Comparison of ENCODE assay signal across 8 cellular contexts in genomic region chrX:112642349-112642748, GRCh38. TPM values are rescaled to one million over a fixed set of nuclear protein-coding genes. Genes with fewer than 3 reads are reported as not detected.
A peak's percentile ranks its signal among the peaks of the same experiment; 100 is the strongest.
DNase-seq lines count a peak whose midpoint lies in the region; ATAC-seq and TF ChIP-seq lines count a peak whose summit lies in the region.

No MANE protein-coding gene starts in this region.

- H3K36me3 ChIP-seq in OCI-LY3 (replicated peaks; ENCODE audit: low read depth, low read length) (peaks cover 49% of the 10 kb centered on the region), body of pancreas (replicated peaks in 1 of 2; ENCODE audit: insufficient read depth in 1 of 2, low read depth in 2 of 2) (no peaks in the 10 kb centered on the region)

- no peak overlapping the region for H2AFZ ChIP-seq in OCI-LY3 (ENCODE audit: low read depth, low read length)

- H3K27ac Mint-ChIP-seq in stimulated activated memory B cell treated with anti-CD40 and anti-IgM and Interleukin-4, amounts not matched to agents 10 μg/mL and 1 μg/mL and 100 μg/mL, for 72 hours, result no peak overlapping the region

- H3K9me3 Mint-ChIP-seq in stimulated activated memory B cell treated with anti-CD40 and anti-IgM and Interleukin-4, amounts not matched to agents 10 μg/mL and 1 μg/mL and 100 μg/mL, for 72 hours, result no peaks in the 10 kb centered on the region

- no peaks in the 10 kb centered on the region for H3K27me3 ChIP-seq in OCI-LY3 (ENCODE audit: low read depth, low read length)
- no peaks in the 10 kb centered on the region for H3K27me3 ChIP-seq in body of pancreas

- TF ChIP-seq CTCF in AG09309 (IDR thresholded peaks at IDR 0.05; ENCODE audit: control insufficient read depth, insufficient read depth, low read depth, low read length, missing control alignments) (peak; percentile 77), GM12875 (IDR thresholded peaks at IDR 0.05; ENCODE audit: borderline replicate concordance, insufficient read depth, low read depth, low read length) (peak; percentile 72), OCI-LY3 (IDR thresholded peaks at IDR 0.05; ENCODE audit: low read depth, low read length) (peak; percentile 60), body of pancreas (IDR thresholded peaks at IDR 0.05) (peak; percentile 42 to 83 (median 63))

- H3K27ac ChIP-seq in OCI-LY3 (ENCODE audit: low read length), result peak overlapping the region; percentile 100
- H3K27ac ChIP-seq in body of pancreas, result no peak overlapping the region

- peaks cover 12% of the 10 kb centered on the region for H3K79me2 ChIP-seq in OCI-LY3 (ENCODE audit: low read length)

- H3K4me1 ChIP-seq in OCI-LY3 (ENCODE audit: low read length), result peaks cover 66% of the 10 kb centered on the region
- no peaks in the 10 kb centered on the region for H3K4me1 ChIP-seq in body of pancreas

- no peak for TF ChIP-seq POLR2A in body of pancreas (IDR thresholded peaks at IDR 0.05)

- H4K20me1 ChIP-seq in OCI-LY3 (ENCODE audit: insufficient read depth, low read length), result no peaks in the 10 kb centered on the region

- H3K4me3 ChIP-seq in AG09309 (ENCODE audit: control insufficient read depth, low read depth, low read length) (no peak overlapping the region), GM12875 (ENCODE audit: low read depth, low read length) (no peak overlapping the region), OCI-LY3 (ENCODE audit: low read length) (peak overlapping the region; percentile 42; the same call in 1 of the 2 replicates), body of pancreas (no peak overlapping the region), skeletal muscle cell (ENCODE audit: low read depth, low read length) (no peak overlapping the region)

- H3K4me2 ChIP-seq in OCI-LY3 (ENCODE audit: low read length), result peak overlapping the region; percentile 31; the same call in 1 of the 2 replicates

- no peaks in the 10 kb centered on the region for H3K27me3 Mint-ChIP-seq in stimulated activated memory B cell treated with anti-CD40 and anti-IgM and Interleukin-4, amounts not matched to agents 10 μg/mL and 1 μg/mL and 100 μg/mL, for 72 hours

- peak; percentile 66 for ATAC-seq in body of pancreas
- ATAC-seq in stimulated activated memory B cell treated with anti-CD40 and anti-IgM and Interleukin-4, amounts not matched to agents 10 μg/mL and 1 μg/mL and 100 μg/mL, for 72 hours, result no peak

- no peaks in the 10 kb centered on the region for H3K4me1 Mint-ChIP-seq in stimulated activated memory B cell treated with anti-CD40 and anti-IgM and Interleukin-4, amounts not matched to agents 10 μg/mL and 1 μg/mL and 100 μg/mL, for 72 hours

- DNase-seq in AG09309 (ENCODE audit: low read depth) (peak; percentile 14), HuH-7.5 (ENCODE audit: low spot score) (peak; percentile 2), body of pancreas (peak; percentile 24 to 59 (median 30)), hypothalamus (lab: John Stamatoyannopoulos, UW) (peak in 28 of 51 donors; percentile 0 to 62 (median 4)), skeletal muscle cell (ENCODE audit: low read depth) (peak; percentile 21)

- H3K9ac ChIP-seq in OCI-LY3 (ENCODE audit: low read length), result peak overlapping the region; percentile 63; the same call in 1 of the 2 replicates

- H3K4me3 Mint-ChIP-seq in stimulated activated memory B cell treated with anti-CD40 and anti-IgM and Interleukin-4, amounts not matched to agents 10 μg/mL and 1 μg/mL and 100 μg/mL, for 72 hours, result no peak overlapping the region

- no peaks in the 10 kb centered on the region for H3K36me3 Mint-ChIP-seq in stimulated activated memory B cell treated with anti-CD40 and anti-IgM and Interleukin-4, amounts not matched to agents 10 μg/mL and 1 μg/mL and 100 μg/mL, for 72 hours

- H3K9me3 ChIP-seq in OCI-LY3 (ENCODE audit: insufficient read depth, low read length), result peaks cover 21% of the 10 kb centered on the region; the same call in 1 of the 2 replicates
- no peaks in the 10 kb centered on the region for H3K9me3 ChIP-seq in body of pancreas

- intact Hi-C loops in body of pancreas (cut with DNase I), result no loop called here

- WGBS in body of pancreas, 2 donors, result 0 to 2% methylated on average over 3 of the region's 3 CpGs

RNA-seq across cellular contexts. Expression of gene LHFPL1, which starts 37.4 kb away (rescaled TPM):
- not detected for total RNA-seq in body of pancreas
